Comparison of ENCODE assay signal across 24 cellular contexts in genomic region chrX:119659522-119659921, GRCh38. TPM values are rescaled to one million over a fixed set of nuclear protein-coding genes. Genes with fewer than 3 reads are reported as not detected.
A peak's percentile ranks its signal among the peaks of the same experiment; 100 is the strongest.
DNase-seq lines count a peak whose midpoint lies in the region; ATAC-seq and TF ChIP-seq lines count a peak whose summit lies in the region.
"Had no signal": no experiment of that assay in that cellular context is flagged by ENCODE, and none has a peak within 500 bp of the region (broad histone marks: within the 10 kb centered on the region; RNA-seq: fewer than 3 reads in every experiment).

No MANE protein-coding gene starts in this region.

- H3K9me3 Mint-ChIP-seq in activated CD8-positive, alpha-beta T cell treated with anti-CD3 and anti-CD28 coated beads for 36 hours = no peaks in the 10 kb centered on the region
- H3K9me3 Mint-ChIP-seq in activated CD8-positive, alpha-beta T cell treated with anti-CD3 and anti-CD28 coated beads, Interleukin-2, amount 10 ng/mL, durations not matched to agents 7 days and 5 days (ENCODE audit: insufficient read depth) = no peaks in the 10 kb centered on the region
- H3K9me3 Mint-ChIP-seq in CD4-positive, alpha-beta memory T cell = no peaks in the 10 kb centered on the region
- no peaks in the 10 kb centered on the region for H3K9me3 Mint-ChIP-seq in activated T-helper 17 cell treated with anti-CD3 and anti-CD28 coated beads, Interleukin-2, amount 50 U/mL, for 72 hours
- H3K9me3 Mint-ChIP-seq in naive B cell = peaks cover 0 to 1% (median 0%) of the 10 kb centered on the region in 7 donors
- H3K9me3 Mint-ChIP-seq: T-helper 2 cell treated with Interferon-gamma antibody and Interleukin-4, amounts not matched to agents 5 μg/mL and 100 μg/mL, for 36 hours had no signal

- peaks cover 53% of the 10 kb centered on the region for H3K36me3 Mint-ChIP-seq in activated CD8-positive, alpha-beta T cell treated with anti-CD3 and anti-CD28 coated beads for 36 hours (ENCODE audit: low read depth)
- H3K36me3 Mint-ChIP-seq in activated CD8-positive, alpha-beta T cell treated with anti-CD3 and anti-CD28 coated beads, Interleukin-2, amount 10 ng/mL, durations not matched to agents 7 days and 5 days (ENCODE audit: low read depth) = peaks cover 59% of the 10 kb centered on the region
- H3K36me3 Mint-ChIP-seq in CD4-positive, alpha-beta memory T cell = peaks cover 56 to 66% of the 10 kb centered on the region in 2 donors
- peaks cover 92% of the 10 kb centered on the region for H3K36me3 Mint-ChIP-seq in activated T-helper 17 cell treated with anti-CD3 and anti-CD28 coated beads, Interleukin-2, amount 50 U/mL, for 72 hours (ENCODE audit: low read depth)
- peaks cover 14 to 64% of the 10 kb centered on the region in 2 donors for H3K36me3 Mint-ChIP-seq in naive B cell

- peak overlapping the region; percentile 76 for H3K27ac Mint-ChIP-seq in activated CD8-positive, alpha-beta T cell treated with anti-CD3 and anti-CD28 coated beads for 36 hours
- H3K27ac Mint-ChIP-seq in activated CD8-positive, alpha-beta T cell treated with anti-CD3 and anti-CD28 coated beads, Interleukin-2, amount 10 ng/mL, durations not matched to agents 7 days and 5 days = no peak overlapping the region
- H3K27ac Mint-ChIP-seq in CD4-positive, alpha-beta memory T cell = peak overlapping the region in 6 of 7 donors; percentile 20 to 73 (median 47)
- H3K27ac Mint-ChIP-seq in activated T-helper 17 cell treated with anti-CD3 and anti-CD28 coated beads, Interleukin-2, amount 50 U/mL, for 72 hours = peak overlapping the region; percentile 87
- H3K27ac Mint-ChIP-seq in naive B cell = peak overlapping the region in 5 of 6 donors; percentile 4 to 88 (median 30)
- H3K27ac Mint-ChIP-seq: brain; T-helper 2 cell treated with Interferon-gamma antibody and Interleukin-4, amounts not matched to agents 5 μg/mL and 100 μg/mL, for 36 hours had no signal

- CTCF ChIA-PET in activated CD8-positive, alpha-beta T cell treated with anti-CD3 and anti-CD28 coated beads for 36 hours (lab: Charles Lee) = interaction anchor here (1.1 kb wide), 1 partner anchor 24 kb away, joined by 3 read pairs; no protein-coding TSS in a partner anchor
- CTCF ChIA-PET in activated CD8-positive, alpha-beta T cell treated with anti-CD3 and anti-CD28 coated beads, Interleukin-2, amount 10 ng/mL, durations not matched to agents 7 days and 5 days (lab: Charles Lee) = interaction anchor here (1.1 kb wide), 1 partner anchor 70 kb away, joined by 6 read pairs; no protein-coding TSS in a partner anchor
- CTCF ChIA-PET in CD4-positive, alpha-beta memory T cell (lab: Charles Lee; ENCODE audit: partially characterized antibody) = no interaction called here

- POLR2A ChIA-PET in activated CD8-positive, alpha-beta T cell treated with anti-CD3 and anti-CD28 coated beads for 36 hours (lab: Charles Lee) = interaction anchor here (0.6 to 1.1 kb wide), 3 partner anchors 13 to 56 kb away, joined by 3 to 4 read pairs (median 3); no protein-coding TSS in a partner anchor
- POLR2A ChIA-PET in activated CD8-positive, alpha-beta T cell treated with anti-CD3 and anti-CD28 coated beads, Interleukin-2, amount 10 ng/mL, durations not matched to agents 7 days and 5 days (lab: Charles Lee) = no interaction called here
- POLR2A ChIA-PET in CD4-positive, alpha-beta memory T cell (lab: Charles Lee; ENCODE audit: partially characterized antibody) = interaction anchor here (1.4 to 3.8 kb wide), 2 partner anchors 23 to 32 kb away, joined by 6 to 16 read pairs; partner anchors contain the start of gene SEPTIN6

- H3K4me3 ChIP-seq in CD4-positive, alpha-beta memory T cell (ENCODE audit: low read length in 2 of 2) = no peak overlapping the region
- H3K4me3 ChIP-seq: A549, adrenal gland, left ventricle myocardium inferior had no signal

- in situ Hi-C loops in GM13976 (cut with MboI; ENCODE audit: low sequenced_read_pairs, unreplicated experiment) = no loop called here

- no peaks in the 10 kb centered on the region for H3K27me3 ChIP-seq in CD4-positive, alpha-beta memory T cell (ENCODE audit: insufficient read depth, low read length)
- H3K27me3 ChIP-seq: adrenal gland, BE2C had no signal

- H3K27ac ChIP-seq in CD4-positive, alpha-beta memory T cell (ENCODE audit: low read depth, low read length) = no peak overlapping the region
- H3K27ac ChIP-seq: A549, adrenal gland, left ventricle myocardium inferior had no signal

- H3K9me3 ChIP-seq in CD4-positive, alpha-beta memory T cell (ENCODE audit: control insufficient read depth in 1 of 2, low read length in 2 of 2) = no peaks in the 10 kb centered on the region
- H3K9me3 ChIP-seq: A549, adrenal gland, BE2C, left ventricle myocardium inferior, SK-N-SH had no signal

- peaks cover 51% of the 10 kb centered on the region for H3K4me1 Mint-ChIP-seq in activated CD8-positive, alpha-beta T cell treated with anti-CD3 and anti-CD28 coated beads for 36 hours (ENCODE audit: low read depth)
- H3K4me1 Mint-ChIP-seq in activated CD8-positive, alpha-beta T cell treated with anti-CD3 and anti-CD28 coated beads, Interleukin-2, amount 10 ng/mL, durations not matched to agents 7 days and 5 days (ENCODE audit: low read depth) = peaks cover 29% of the 10 kb centered on the region
- H3K4me1 Mint-ChIP-seq in CD4-positive, alpha-beta memory T cell = peaks cover 26 to 49% (median 40%) of the 10 kb centered on the region in 4 donors
- H3K4me1 Mint-ChIP-seq in activated T-helper 17 cell treated with anti-CD3 and anti-CD28 coated beads, Interleukin-2, amount 50 U/mL, for 72 hours = peaks cover 33% of the 10 kb centered on the region
- H3K4me1 Mint-ChIP-seq in naive B cell = peaks cover 21 to 35% (median 29%) of the 10 kb centered on the region in 3 donors

- H3K4me1 ChIP-seq in CD4-positive, alpha-beta memory T cell (ENCODE audit: insufficient read depth, low read length) = peaks cover 13% of the 10 kb centered on the region
- H3K4me1 ChIP-seq: A549, left ventricle myocardium inferior had no signal

- intact Hi-C loops in activated CD8-positive, alpha-beta T cell treated with anti-CD3 and anti-CD28 coated beads for 36 hours (cut with micrococcal nuclease) = no loop called here
- intact Hi-C loops in CD4-positive, alpha-beta memory T cell (cut with micrococcal nuclease) = no loop called here

- no peak overlapping the region for H3K4me3 Mint-ChIP-seq in activated CD8-positive, alpha-beta T cell treated with anti-CD3 and anti-CD28 coated beads for 36 hours
- no peak overlapping the region for H3K4me3 Mint-ChIP-seq in activated CD8-positive, alpha-beta T cell treated with anti-CD3 and anti-CD28 coated beads, Interleukin-2, amount 10 ng/mL, durations not matched to agents 7 days and 5 days
- H3K4me3 Mint-ChIP-seq in CD4-positive, alpha-beta memory T cell = no peak overlapping the region
- H3K4me3 Mint-ChIP-seq in activated T-helper 17 cell treated with anti-CD3 and anti-CD28 coated beads, Interleukin-2, amount 50 U/mL, for 72 hours = peak overlapping the region; percentile 41
- H3K4me3 Mint-ChIP-seq in naive B cell = peak overlapping the region in 1 of 8 donors; percentile 7
- H3K4me3 Mint-ChIP-seq: brain; T-helper 2 cell treated with Interferon-gamma antibody and Interleukin-4, amounts not matched to agents 5 μg/mL and 100 μg/mL, for 36 hours had no signal

- no peak for ATAC-seq in activated CD8-positive, alpha-beta T cell treated with anti-CD3 and anti-CD28 coated beads for 36 hours
- no peak for ATAC-seq in activated CD8-positive, alpha-beta T cell treated with anti-CD3 and anti-CD28 coated beads, Interleukin-2, amount 10 ng/mL, durations not matched to agents 7 days and 5 days
- no peak for ATAC-seq in activated T-helper 17 cell treated with anti-CD3 and anti-CD28 coated beads, Interleukin-2, amount 50 U/mL, for 72 hours (replicated peaks)
- ATAC-seq in naive B cell (ENCODE audit: low read depth in 2 of 2) = no peak
- ATAC-seq: A549, PC-3 had no signal

- DNase-seq in activated CD8-positive, alpha-beta T cell treated with anti-CD3 and anti-CD28 coated beads for 36 hours = no peak
- DNase-seq in activated CD8-positive, alpha-beta T cell treated with anti-CD3 and anti-CD28 coated beads, Interleukin-2, amount 10 ng/mL, durations not matched to agents 7 days and 5 days = no peak
- no peak for DNase-seq in CD4-positive, alpha-beta memory T cell
- DNase-seq in naive B cell (no peak), Ammon's horn (ENCODE audit: low spot score) (no peak), GM13976 (ENCODE audit: low spot score) (no peak), middle frontal gyrus (ENCODE audit: extremely low spot score, low spot score) (no peak)
- DNase-seq: activated CD4-positive, alpha-beta T cell treated with anti-CD3 and anti-CD28 coated beads, Interleukin-2, amount 50 U/mL, for 4 hours; adrenal gland; BE2C; COR-L47; IMR-90; left ventricle myocardium inferior; NCI-H1048; NCI-H1694 treated with DMSO at 0.1 percent for 48 hours; NCI-H2171; NCI-H510A treated with DMSO at 0.1 percent for 48 hours; PC-3; SK-N-SH; trophoblast cell had no signal

- peaks cover 15% of the 10 kb centered on the region for H3K36me3 ChIP-seq in CD4-positive, alpha-beta memory T cell (ENCODE audit: insufficient read depth, low read length)
- H3K36me3 ChIP-seq: left ventricle myocardium inferior had no signal

- no peaks in the 10 kb centered on the region for H3K27me3 Mint-ChIP-seq in activated CD8-positive, alpha-beta T cell treated with anti-CD3 and anti-CD28 coated beads for 36 hours
- H3K27me3 Mint-ChIP-seq in activated CD8-positive, alpha-beta T cell treated with anti-CD3 and anti-CD28 coated beads, Interleukin-2, amount 10 ng/mL, durations not matched to agents 7 days and 5 days (ENCODE audit: low read depth) = no peaks in the 10 kb centered on the region
- no peaks in the 10 kb centered on the region for H3K27me3 Mint-ChIP-seq in CD4-positive, alpha-beta memory T cell
- no peaks in the 10 kb centered on the region for H3K27me3 Mint-ChIP-seq in activated T-helper 17 cell treated with anti-CD3 and anti-CD28 coated beads, Interleukin-2, amount 50 U/mL, for 72 hours
- no peaks in the 10 kb centered on the region for H3K27me3 Mint-ChIP-seq in naive B cell
- H3K27me3 Mint-ChIP-seq: brain had no signal

- TF ChIP-seq CTCF in activated CD8-positive, alpha-beta T cell treated with anti-CD3 and anti-CD28 coated beads for 36 hours (IDR thresholded peaks at IDR 0.05) = no peak
- no peak for TF ChIP-seq CTCF in GM13976 (IDR thresholded peaks at IDR 0.05; ENCODE audit: borderline replicate concordance, control extremely low read depth, extremely low read depth, insufficient read depth, missing control alignments)

RNA-seq across cellular contexts. Expression of gene SEPTIN6, which starts 33.4 kb away (rescaled TPM):
- 100 to 1,000 TPM; 205 to 209 TPM for total RNA-seq in activated CD8-positive, alpha-beta T cell treated with anti-CD3 and anti-CD28 coated beads for 36 hours
- total RNA-seq in activated CD8-positive, alpha-beta T cell treated with anti-CD3 and anti-CD28 coated beads, Interleukin-2, amount 10 ng/mL, durations not matched to agents 7 days and 5 days = 100 to 1,000 TPM; 303 to 312 TPM
- total RNA-seq in CD4-positive, alpha-beta memory T cell = 100 to 1,000 TPM; 174 to 178 TPM
- polyA plus RNA-seq in CD4-positive, alpha-beta memory T cell = 100 to 1,000 TPM; 112 to 244 TPM
- 100 to 1,000 TPM; 171 to 204 TPM for total RNA-seq in activated T-helper 17 cell treated with anti-CD3 and anti-CD28 coated beads, Interleukin-2, amount 50 U/mL, for 72 hours
- 100 to 1,000 TPM in 5 of 6 donors, 10 to 100 TPM in 1; 78.8 to 189 (median 150) TPM for polyA plus RNA-seq in naive B cell (ENCODE audit: low read depth in 6 of 6)

RNA-seq across cellular contexts. Expression of gene NKRF, which starts 53.3 kb away (rescaled TPM):
- 10 to 100 TPM; 22.3 to 23.5 TPM for total RNA-seq in activated CD8-positive, alpha-beta T cell treated with anti-CD3 and anti-CD28 coated beads for 36 hours
- total RNA-seq in activated CD8-positive, alpha-beta T cell treated with anti-CD3 and anti-CD28 coated beads, Interleukin-2, amount 10 ng/mL, durations not matched to agents 7 days and 5 days = 10 to 100 TPM; 16.3 to 18.4 TPM
- 10 to 100 TPM; 13.0 to 14.2 TPM for total RNA-seq in CD4-positive, alpha-beta memory T cell
- 1 to 10 TPM; 5.6 to 7.3 TPM for polyA plus RNA-seq in CD4-positive, alpha-beta memory T cell
- total RNA-seq in activated T-helper 17 cell treated with anti-CD3 and anti-CD28 coated beads, Interleukin-2, amount 50 U/mL, for 72 hours = 10 to 100 TPM; 15.3 to 19.8 TPM
- polyA plus RNA-seq in naive B cell (ENCODE audit: low read depth in 6 of 6) = 1 to 10 TPM; 4.2 to 9.4 (median 7.1) TPM
